ENCODE assay signal across 22 cellular contexts in genomic region chr4:56297801-56298200, GRCh38.
DNase-seq lines count a peak whose midpoint lies in the region; ATAC-seq and TF ChIP-seq lines count a peak whose summit lies in the region.
"Had no signal": no experiment of that assay in that cellular context is flagged by ENCODE, and none has a peak within 500 bp of the region (broad histone marks: within the 10 kb centered on the region; RNA-seq: fewer than 3 reads in every experiment).

No MANE protein-coding gene starts in this region.

- H3K9me2 ChIP-seq in hepatocyte (replicated peaks; ENCODE audit: insufficient read depth), result no peaks in the 10 kb centered on the region

- no peak overlapping the region for H3K4me3 Mint-ChIP-seq in activated CD8-positive, alpha-beta memory T cell treated with anti-CD3 and anti-CD28 coated beads, Interleukin-2, amount 10 ng/mL, durations not matched to agents 7 days and 5 days
- H3K4me3 Mint-ChIP-seq: CD14-positive monocyte; CD4-positive, alpha-beta T cell; CD8-positive, alpha-beta memory T cell had no signal

- CTCF ChIA-PET in activated CD8-positive, alpha-beta memory T cell treated with anti-CD3 and anti-CD28 coated beads, Interleukin-2, amount 10 ng/mL, durations not matched to agents 7 days and 5 days (lab: Charles Lee), result no interaction called here

- no peaks in the 10 kb centered on the region for H3K79me2 ChIP-seq in hepatocyte

- no peak overlapping the region for H3K4me3 ChIP-seq in hepatocyte
- H3K4me3 ChIP-seq: BLaER1 treated with 17β-estradiol and CSF1 and Interleukin-3, amounts not matched to agents 10 nM and 100 nM; GM12878; GM23248 had no signal

- H3K9me3 Mint-ChIP-seq in activated CD8-positive, alpha-beta memory T cell treated with anti-CD3 and anti-CD28 coated beads, Interleukin-2, amount 10 ng/mL, durations not matched to agents 7 days and 5 days (ENCODE audit: low read depth), result no peaks in the 10 kb centered on the region
- H3K9me3 Mint-ChIP-seq: CD4-positive, alpha-beta T cell had no signal

- no peak overlapping the region for H2AFZ ChIP-seq in hepatocyte
- H2AFZ ChIP-seq: GM23248 had no signal

- ATAC-seq in activated CD8-positive, alpha-beta memory T cell treated with anti-CD3 and anti-CD28 coated beads, Interleukin-2, amount 10 ng/mL, durations not matched to agents 7 days and 5 days, result no peak
- ATAC-seq in HG02571 (IDR thresholded peaks at IDR 0.05; ENCODE audit: unreplicated experiment), result no peak
- ATAC-seq: GM12878 had no signal

- H3K36me3 Mint-ChIP-seq in activated CD8-positive, alpha-beta memory T cell treated with anti-CD3 and anti-CD28 coated beads, Interleukin-2, amount 10 ng/mL, durations not matched to agents 7 days and 5 days, result no peaks in the 10 kb centered on the region
- H3K36me3 Mint-ChIP-seq: CD14-positive monocyte; CD8-positive, alpha-beta memory T cell had no signal

- no peak overlapping the region for H3K4me2 ChIP-seq in hepatocyte
- H3K4me2 ChIP-seq: BLaER1 treated with 17β-estradiol and CSF1 and Interleukin-3, amounts not matched to agents 10 nM and 100 nM had no signal

- no peaks in the 10 kb centered on the region for H4K20me1 ChIP-seq in hepatocyte (ENCODE audit: insufficient read depth, poor library complexity, severe bottlenecking)
- H4K20me1 ChIP-seq: BLaER1 treated with 17β-estradiol and CSF1 and Interleukin-3, amounts not matched to agents 10 nM and 100 nM had no signal

- H3K4me1 ChIP-seq in hepatocyte (ENCODE audit: insufficient read depth), result no peaks in the 10 kb centered on the region

- H3K27me3 Mint-ChIP-seq in activated CD8-positive, alpha-beta memory T cell treated with anti-CD3 and anti-CD28 coated beads, Interleukin-2, amount 10 ng/mL, durations not matched to agents 7 days and 5 days, result peaks cover 12% of the 10 kb centered on the region
- H3K27me3 Mint-ChIP-seq: CD4-positive, alpha-beta T cell had no signal

- peaks cover 3% of the 10 kb centered on the region for H3K4me1 Mint-ChIP-seq in activated CD8-positive, alpha-beta memory T cell treated with anti-CD3 and anti-CD28 coated beads, Interleukin-2, amount 10 ng/mL, durations not matched to agents 7 days and 5 days

- peak overlapping the region; percentile 25 for H3K27ac ChIP-seq in hepatocyte
- H3K27ac ChIP-seq: 22Rv1; BLaER1 treated with 17β-estradiol and CSF1 and Interleukin-3, amounts not matched to agents 10 nM and 100 nM; GM23248 had no signal

- DNase-seq in activated CD8-positive, alpha-beta memory T cell treated with anti-CD3 and anti-CD28 coated beads for 24 hours, result peak; percentile 13
- DNase-seq in activated CD8-positive, alpha-beta memory T cell treated with anti-CD3 and anti-CD28 coated beads, Interleukin-2, amount 10 ng/mL, durations not matched to agents 7 days and 5 days, result no peak
- DNase-seq in hepatocyte (ENCODE audit: low spot score) (no peak), retina (peak; percentile 65), NCI-H187 (lab: John Stamatoyannopoulos, UW) (no peak)
- DNase-seq: ACHN; AML-193; BE2C; CD4-positive, alpha-beta T cell; CD8-positive, alpha-beta memory T cell; DMS 273 treated with DMSO at 0.1 percent for 48 hours; DMS79; EL; GDM1; GM23248; H7; HCEC 1CT had no signal

- TF ChIP-seq CTCF in hepatocyte (IDR thresholded peaks at IDR 0.05; ENCODE audit: poor library complexity), result no peak

- no peaks in the 10 kb centered on the region for H3K9me3 ChIP-seq in hepatocyte (ENCODE audit: low read depth)
- H3K9me3 ChIP-seq: BE2C had no signal

- 87% methylated on average over 2 of the region's 2 CpGs for WGBS in hepatocyte (ENCODE audit: low lambda C conversion rate, missing lambda C conversion rate)

- H3K27me3 ChIP-seq in hepatocyte, result no peaks in the 10 kb centered on the region
- H3K27me3 ChIP-seq: BE2C; BLaER1 treated with 17β-estradiol and CSF1 and Interleukin-3, amounts not matched to agents 10 nM and 100 nM had no signal

- no peaks in the 10 kb centered on the region for H3K36me3 ChIP-seq in hepatocyte (replicated peaks; ENCODE audit: insufficient read depth, low read depth)
- H3K36me3 ChIP-seq: BE2C had no signal

- no peak overlapping the region for H3K27ac Mint-ChIP-seq in activated CD8-positive, alpha-beta memory T cell treated with anti-CD3 and anti-CD28 coated beads, Interleukin-2, amount 10 ng/mL, durations not matched to agents 7 days and 5 days
- H3K27ac Mint-ChIP-seq: CD14-positive monocyte; CD4-positive, alpha-beta T cell; CD8-positive, alpha-beta memory T cell had no signal

Comparison
In these comparisons a context has a peak if more than half of its experiments do, and no peak if none do; other contexts are left out.
1. DNase-seq: peak in activated CD8-positive, alpha-beta memory T cell treated with anti-CD3 and anti-CD28 coated beads for 24 hours (single experiment) and retina (single experiment); none in activated CD8-positive, alpha-beta memory T cell treated with anti-CD3 and anti-CD28 coated beads, Interleukin-2, amount 10 ng/mL, durations not matched to agents 7 days and 5 days (single experiment), hepatocyte (single experiment) and NCI-H187 (0 of 2).